ENCODE assay signal across 1 cellular context in genomic region chr17:77963441-77963840, GRCh38.
TF ChIP-seq lines count a peak whose summit lies in the region.

No MANE protein-coding gene starts in this region.

TF ChIP-seq in endothelial cell of umbilical vein, 7 proteins besides CTCF, POLR2A, EP300 and RAD21:
- TF ChIP-seq GATA2 (IDR thresholded peaks at IDR 0.05; ENCODE audit: insufficient read depth, insufficient read length, low read depth, low read length), result no peak
- no peak for TF ChIP-seq MAX (IDR thresholded peaks at IDR 0.05; ENCODE audit: insufficient read depth, insufficient read length)
- no peak for TF ChIP-seq POLR2AphosphoS5 (IDR thresholded peaks at IDR 0.05; ENCODE audit: insufficient read depth, low read depth, low read length)
- TF ChIP-seq MYC (IDR thresholded peaks at IDR 0.05; ENCODE audit: low read depth, low read length), result no peak
- no peak for TF ChIP-seq EZH2 (IDR thresholded peaks at IDR 0.05; ENCODE audit: borderline replicate concordance, low read depth, low read length, severe bottlenecking)
